Comparison of ENCODE assay signal across 14 cellular contexts in the genomic region with DNA sequence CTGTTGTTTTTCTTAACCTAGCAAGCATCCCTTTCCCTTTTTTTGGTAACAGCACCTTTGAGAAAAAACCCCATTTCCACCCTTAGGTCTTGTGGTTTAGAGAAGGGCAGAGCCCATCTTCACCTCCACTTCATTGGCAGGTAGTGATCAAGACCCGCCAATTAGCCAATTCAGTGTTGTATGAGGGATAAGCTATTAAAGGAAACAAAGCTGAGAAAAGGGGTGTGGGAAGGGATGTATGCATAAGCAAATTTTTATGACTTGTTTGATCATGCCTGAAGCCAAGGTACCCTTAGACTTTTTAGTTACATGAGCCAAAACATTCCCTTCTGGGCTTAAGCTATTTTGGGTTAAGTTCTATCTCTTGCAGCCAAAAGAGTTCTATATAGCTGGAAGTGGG. TPM values are rescaled to one million over a fixed set of nuclear protein-coding genes. Genes with fewer than 3 reads are reported as not detected.
A peak's percentile ranks its signal among the peaks of the same experiment; 100 is the strongest.
DNase-seq lines count a peak whose midpoint lies in the region; ATAC-seq and TF ChIP-seq lines count a peak whose summit lies in the region.
"Had no signal": no experiment of that assay in that cellular context is flagged by ENCODE, and none has a peak within 500 bp of the region (broad histone marks: within the 10 kb centered on the region; RNA-seq: fewer than 3 reads in every experiment).

No MANE protein-coding gene starts in this region.

- no peak overlapping the region for H3K27ac Mint-ChIP-seq in MCF 10A (ENCODE audit: low read depth, unreplicated experiment)
- no peak overlapping the region for H3K27ac Mint-ChIP-seq in activated naive CD4-positive, alpha-beta T cell treated with anti-CD3 and anti-CD28 coated beads, Interleukin-2, amount 50 U/mL, for 72 hours
- H3K27ac Mint-ChIP-seq: CD4-positive, CD25-positive, alpha-beta regulatory T cell had no signal

- H3K27me3 ChIP-seq in mammary epithelial cell (ENCODE audit: insufficient read depth, low read length) (no peaks in the 10 kb centered on the region), trophoblast cell (ENCODE audit: insufficient read depth, low read length) (no peaks in the 10 kb centered on the region), neuronal stem cell (ENCODE audit: control insufficient read depth in 3 of 3, insufficient read depth in 3 of 3, low read depth in 1 of 3, low read length in 3 of 3) (peaks cover 0 to 49% (median 0%) of the 10 kb centered on the region in 3 experiments)

- H3K9me3 ChIP-seq in mammary epithelial cell (replicated peaks; ENCODE audit: insufficient read depth, low read length) (no peaks in the 10 kb centered on the region), trophoblast cell (ENCODE audit: insufficient read depth, low read depth, low read length) (no peaks in the 10 kb centered on the region), neuronal stem cell (replicated peaks in 1 of 2; ENCODE audit: control insufficient read depth in 2 of 2, insufficient read depth in 1 of 2, low read depth in 1 of 2, low read length in 2 of 2) (no peaks in the 10 kb centered on the region)
- H3K9me3 ChIP-seq: BLaER1 treated with 17β-estradiol and CSF1 and Interleukin-3, amounts not matched to agents 10 nM and 100 nM had no signal

- H4K12ac ChIP-seq in trophoblast cell (ENCODE audit: low read depth, low read length), result no peak overlapping the region

- no peaks in the 10 kb centered on the region for H3K9me3 Mint-ChIP-seq in MCF 10A (ENCODE audit: unreplicated experiment)
- no peaks in the 10 kb centered on the region for H3K9me3 Mint-ChIP-seq in activated naive CD4-positive, alpha-beta T cell treated with anti-CD3 and anti-CD28 coated beads, Interleukin-2, amount 50 U/mL, for 72 hours

- H3K36me3 ChIP-seq in mammary epithelial cell (ENCODE audit: insufficient read depth, low read length) (no peaks in the 10 kb centered on the region), trophoblast cell (ENCODE audit: control insufficient read depth in 1 of 2, insufficient read depth in 2 of 2, low read length in 2 of 2) (no peaks in the 10 kb centered on the region), neuronal stem cell (replicated peaks in 1 of 2; ENCODE audit: control insufficient read depth in 2 of 2, insufficient read depth in 2 of 2, low read length in 2 of 2) (no peaks in the 10 kb centered on the region)
- H3K36me3 ChIP-seq: BLaER1 treated with 17β-estradiol and CSF1 and Interleukin-3, amounts not matched to agents 10 nM and 100 nM had no signal

- peaks cover 23% of the 10 kb centered on the region for H3K4me1 Mint-ChIP-seq in MCF 10A (ENCODE audit: insufficient read depth, unreplicated experiment)

- DNase-seq in mammary epithelial cell (peak; percentile 37), MCF 10A (ENCODE audit: unreplicated experiment) (no peak), epithelial cell of esophagus (ENCODE audit: low read depth) (peak; percentile 68), trophoblast cell (no peak), neuronal stem cell (ENCODE audit: low spot score) (no peak)
- DNase-seq in activated naive CD4-positive, alpha-beta T cell treated with anti-CD3 and anti-CD28 coated beads, Interleukin-2, amount 50 U/mL, for 72 hours (ENCODE audit: low spot score in 2 of 2), result no peak
- DNase-seq: ACHN; CD4-positive, CD25-positive, alpha-beta regulatory T cell; DMS53; GF-D8; GM23248 had no signal

- no peak overlapping the region for H2BK12ac ChIP-seq in trophoblast cell (ENCODE audit: low read length)
- no peak overlapping the region for H2BK12ac ChIP-seq in neuronal stem cell (ENCODE audit: low read length)

- H2BK5ac ChIP-seq in trophoblast cell (ENCODE audit: low read depth, low read length, poor library complexity) (no peak overlapping the region), neuronal stem cell (ENCODE audit: low read length) (no peak overlapping the region)

- peaks cover 13% of the 10 kb centered on the region for H3K79me2 ChIP-seq in mammary epithelial cell (ENCODE audit: insufficient read depth, low read length)
- H3K79me2 ChIP-seq in trophoblast cell (ENCODE audit: control insufficient read depth, insufficient read depth, low read length, poor library complexity), result peaks cover 12% of the 10 kb centered on the region

- peaks cover 14% of the 10 kb centered on the region for H3K27me3 Mint-ChIP-seq in MCF 10A (ENCODE audit: insufficient read depth, unreplicated experiment)

- H2AFZ ChIP-seq in mammary epithelial cell (ENCODE audit: low read depth, low read length) (peak overlapping the region; percentile 48), trophoblast cell (ENCODE audit: insufficient read depth, low read length, poor library complexity) (no peak overlapping the region), neuronal stem cell (ENCODE audit: low read length) (no peak overlapping the region)
- H2AFZ ChIP-seq: GM23248 had no signal

- ATAC-seq in activated naive CD4-positive, alpha-beta T cell treated with anti-CD3 and anti-CD28 coated beads, Interleukin-2, amount 50 U/mL, for 72 hours, result no peak
- ATAC-seq in HG03039 (IDR thresholded peaks at IDR 0.05; ENCODE audit: unreplicated experiment), result no peak
- ATAC-seq: HCT116 had no signal

- H4K91ac ChIP-seq in trophoblast cell (ENCODE audit: low read depth, low read length) (no peak overlapping the region), neuronal stem cell (ENCODE audit: low read depth, low read length, poor library complexity) (no peak overlapping the region)

- H3K4me1 ChIP-seq in mammary epithelial cell (ENCODE audit: insufficient read depth, low read length) (peaks cover 28% of the 10 kb centered on the region), trophoblast cell (ENCODE audit: control insufficient read depth in 1 of 2, insufficient read depth in 2 of 2, low read length in 2 of 2) (peaks cover 0 to 13% of the 10 kb centered on the region in 2 experiments), neuronal stem cell (ENCODE audit: control insufficient read depth in 2 of 2, insufficient read depth in 1 of 2, low read depth in 1 of 2, low read length in 2 of 2) (peaks cover 5 to 6% of the 10 kb centered on the region in 2 donors)

- no peaks in the 10 kb centered on the region for H4K20me1 ChIP-seq in mammary epithelial cell (ENCODE audit: insufficient read depth, low read length)
- H4K20me1 ChIP-seq: BLaER1 treated with 17β-estradiol and CSF1 and Interleukin-3, amounts not matched to agents 10 nM and 100 nM had no signal

- H2BK120ac ChIP-seq in trophoblast cell (ENCODE audit: insufficient read depth, low read length, poor library complexity) (no peak overlapping the region), neuronal stem cell (ENCODE audit: low read depth, low read length) (no peak overlapping the region)

- no TSS peak for BruUV-seq in mammary epithelial cell (replicated peaks; lab: Mats Ljungman, UMichigan)
- BruUV-seq in MCF 10A (replicated peaks; lab: Mats Ljungman, UMichigan), result no TSS peak

- H3K79me1 ChIP-seq in trophoblast cell (ENCODE audit: low read length), result peaks cover 19% of the 10 kb centered on the region
- peaks cover 5% of the 10 kb centered on the region for H3K79me1 ChIP-seq in neuronal stem cell (ENCODE audit: low read depth, low read length)

- 33% methylated on average over 1 of the region's 1 CpG for WGBS in mammary epithelial cell (ENCODE audit: low coverage, missing lambda C conversion rate)
- no CpG with 5 or more reads among the region's 1 CpG for WGBS in trophoblast cell (ENCODE audit: extremely low coverage, insufficient coverage, insufficient read length)
- no CpG with 5 or more reads among the region's 1 CpG for WGBS in neuronal stem cell (ENCODE audit: extremely low coverage in 2 of 2, insufficient read length in 2 of 2, insufficient replicate concordance in 1 of 2), 2 donors

- POLR2A ChIA-PET in MCF 10A (lab: Yijun Ruan, JAX), result interaction anchor here (0.8 to 12.4 kb wide), 5 partner anchors 9 to 23 kb away, joined by 3 to 161 read pairs (median 4); no protein-coding TSS in a partner anchor

- no peak overlapping the region for H3K9ac ChIP-seq in mammary epithelial cell (ENCODE audit: insufficient read depth, low read length)
- no peak overlapping the region for H3K9ac ChIP-seq in trophoblast cell (ENCODE audit: low read length)
- H3K9ac ChIP-seq in neuronal stem cell (ENCODE audit: low read depth, low read length, poor library complexity), result no peak overlapping the region
- H3K9ac ChIP-seq: BLaER1 treated with 17β-estradiol and CSF1 and Interleukin-3, amounts not matched to agents 10 nM and 100 nM; GM23248 had no signal

- H4K8ac ChIP-seq in trophoblast cell (ENCODE audit: low read depth, low read length), result no peak overlapping the region
- H4K8ac ChIP-seq in neuronal stem cell (ENCODE audit: low read depth, low read length), result no peak overlapping the region

- H3K4me2 ChIP-seq in mammary epithelial cell (ENCODE audit: insufficient read depth, low read depth, low read length), result peak overlapping the region; percentile 10
- H3K4me2 ChIP-seq in trophoblast cell (ENCODE audit: low read length), result no peak overlapping the region
- H3K4me2 ChIP-seq in neuronal stem cell (ENCODE audit: insufficient read depth, low read length, poor library complexity, severe bottlenecking), result no peak overlapping the region
- H3K4me2 ChIP-seq: BLaER1 treated with 17β-estradiol and CSF1 and Interleukin-3, amounts not matched to agents 10 nM and 100 nM had no signal

- no peak overlapping the region for H3K4me3 Mint-ChIP-seq in MCF 10A (ENCODE audit: unreplicated experiment)
- H3K4me3 Mint-ChIP-seq: CD4-positive, CD25-positive, alpha-beta regulatory T cell had no signal

- intact Hi-C loops in mammary epithelial cell (cut with micrococcal nuclease) (no loop called here), MCF 10A (cut with micrococcal nuclease) (no loop called here)

- TF ChIP-seq CTCF in mammary epithelial cell (conservative IDR thresholded peaks at IDR 0.05 in 1 of 2, IDR thresholded peaks at IDR 0.05 in 1 of 2; ENCODE audit: extremely low read depth in 1 of 2, insufficient read depth in 1 of 2, low read depth in 1 of 2, low read length in 2 of 2), result no peak
- TF ChIP-seq CTCF in MCF 10A (IDR thresholded peaks at IDR 0.05; ENCODE audit: unreplicated experiment), result no peak
- TF ChIP-seq CTCF in epithelial cell of esophagus (IDR thresholded peaks at IDR 0.05; ENCODE audit: insufficient read depth, low read depth, low read length, missing control alignments), result no peak

- no peaks in the 10 kb centered on the region for H3K36me3 Mint-ChIP-seq in MCF 10A (ENCODE audit: insufficient read depth, unreplicated experiment)
- H3K36me3 Mint-ChIP-seq in activated naive CD4-positive, alpha-beta T cell treated with anti-CD3 and anti-CD28 coated beads, Interleukin-2, amount 50 U/mL, for 72 hours, result no peaks in the 10 kb centered on the region
- H3K36me3 Mint-ChIP-seq: CD4-positive, CD25-positive, alpha-beta regulatory T cell had no signal

- no peak overlapping the region for H3K23ac ChIP-seq in trophoblast cell (ENCODE audit: low read length)
- no peak overlapping the region for H3K23ac ChIP-seq in neuronal stem cell (ENCODE audit: low read depth, low read length, poor library complexity)

- no peak overlapping the region for H3K4ac ChIP-seq in trophoblast cell (ENCODE audit: low read depth, low read length)
- H3K4ac ChIP-seq in neuronal stem cell (ENCODE audit: low read length), result no peak overlapping the region

- H3K27ac ChIP-seq in mammary epithelial cell (ENCODE audit: insufficient read depth, low read depth, low read length) (no peak overlapping the region), trophoblast cell (ENCODE audit: low read depth, low read length) (no peak overlapping the region), neuronal stem cell (replicated peaks; ENCODE audit: low read length) (no peak overlapping the region)
- H3K27ac ChIP-seq: BLaER1 treated with 17β-estradiol and CSF1 and Interleukin-3, amounts not matched to agents 10 nM and 100 nM; GM23248 had no signal

- H3K4me3 ChIP-seq in mammary epithelial cell (replicated peaks in 1 of 3; ENCODE audit: insufficient read depth in 1 of 3, low read depth in 2 of 3, low read length in 3 of 3), result no peak overlapping the region
- H3K4me3 ChIP-seq in epithelial cell of esophagus (ENCODE audit: low read length), result no peak overlapping the region
- no peak overlapping the region for H3K4me3 ChIP-seq in trophoblast cell (ENCODE audit: low read depth, low read length)
- H3K4me3 ChIP-seq in neuronal stem cell (ENCODE audit: low read length in 2 of 2), result no peak overlapping the region
- H3K4me3 ChIP-seq: BLaER1 treated with 17β-estradiol and CSF1 and Interleukin-3, amounts not matched to agents 10 nM and 100 nM; GM23248 had no signal

- H3K14ac ChIP-seq in trophoblast cell (ENCODE audit: low read length), result peak overlapping the region; percentile 42
- no peak overlapping the region for H3K14ac ChIP-seq in neuronal stem cell (ENCODE audit: low read length)

- dilution Hi-C loops in mammary epithelial cell (cut with HindIII; ENCODE audit: low sequenced_read_pairs), result no loop called here

- CTCF ChIA-PET in mammary epithelial cell (lab: Charles Lee; ENCODE audit: low non-redundant PET), result no interaction called here
- CTCF ChIA-PET in MCF 10A (lab: Yijun Ruan, JAX), result interaction anchor here (1.2 to 2.0 kb wide), 3 partner anchors 11 to 36 kb away, joined by 4 to 7 read pairs (median 4); no protein-coding TSS in a partner anchor

- H2AK5ac ChIP-seq in trophoblast cell (ENCODE audit: low read length), result no peak overlapping the region
- H2AK5ac ChIP-seq in neuronal stem cell (ENCODE audit: low read depth, low read length), result no peak overlapping the region

- H3K18ac ChIP-seq in trophoblast cell (ENCODE audit: low read length), result no peak overlapping the region
- no peak overlapping the region for H3K18ac ChIP-seq in neuronal stem cell (ENCODE audit: low read length)

- in situ Hi-C loops in mammary epithelial cell (cut with MboI; ENCODE audit: low sequenced_read_pairs in 2 of 2), result no loop called here

- no peak overlapping the region for H2BK15ac ChIP-seq in neuronal stem cell (ENCODE audit: low read length)

RNA-seq across cellular contexts. Expression of gene ZNF697, which starts 3.6 kb away (rescaled TPM):
- total RNA-seq in mammary epithelial cell (1 to 10 TPM; 7.3 to 9.4 TPM), MCF 10A (2022) (12.2 and 13.2 TPM in 2 replicates)
- polyA plus RNA-seq in mammary epithelial cell, result 1.8 TPM
- 5.2 TPM for polyA minus RNA-seq in mammary epithelial cell
- polyA plus RNA-seq in trophoblast cell (2013), result 14.6 and 15.5 TPM in 2 replicates
- 4.7 TPM for polyA plus RNA-seq in neuronal stem cell (2013, experiment 1 of 2)
- polyA plus RNA-seq in neuronal stem cell (2013, experiment 2 of 2), result 4.7 TPM
- total RNA-seq in activated naive CD4-positive, alpha-beta T cell treated with anti-CD3 and anti-CD28 coated beads, Interleukin-2, amount 50 U/mL, for 72 hours, result under 1 TPM; 0.09 to 0.70 TPM
- total RNA-seq: CD4-positive, CD25-positive, alpha-beta regulatory T cell had no signal
- polyA plus RNA-seq: CD4-positive, CD25-positive, alpha-beta regulatory T cell had no signal

Comparison
In these comparisons a context has a peak if more than half of its experiments do, and no peak if none do; other contexts are left out.
1. DNase-seq: peak in mammary epithelial cell (single experiment) and epithelial cell of esophagus (single experiment); none in MCF 10A (single experiment), trophoblast cell (0 of 2), neuronal stem cell (single experiment) and activated naive CD4-positive, alpha-beta T cell treated with anti-CD3 and anti-CD28 coated beads, Interleukin-2, amount 50 U/mL, for 72 hours (0 of 2).